In the genomic region with DNA sequence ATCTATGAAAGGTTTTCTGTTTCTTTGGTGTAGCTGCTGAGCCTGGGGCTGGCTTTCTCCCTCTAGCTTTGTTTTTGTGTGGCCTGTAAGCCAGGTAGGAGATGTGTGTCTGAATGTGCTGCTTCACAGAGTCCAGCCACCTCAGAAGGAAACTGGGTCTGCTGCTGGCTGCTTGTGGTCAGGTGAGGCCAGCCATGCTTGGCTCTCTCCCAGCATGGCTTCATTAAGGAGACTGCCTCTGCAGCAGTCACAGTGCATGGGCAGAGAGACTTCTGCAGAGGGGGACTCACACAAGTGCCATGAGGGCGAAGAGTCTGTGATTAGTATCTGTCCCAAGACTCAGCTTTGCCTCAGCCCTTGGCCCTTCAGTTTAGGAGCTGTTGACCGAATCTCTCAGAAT, we compare ENCODE assay signal across 9 cellular contexts. TPM values are rescaled to one million over a fixed set of nuclear protein-coding genes. Genes with fewer than 3 reads are reported as not detected.
DNase-seq lines count a peak whose midpoint lies in the region; ATAC-seq and TF ChIP-seq lines count a peak whose summit lies in the region.
"Had no signal": no experiment of that assay in that cellular context is flagged by ENCODE, and none has a peak within 500 bp of the region (broad histone marks: within the 10 kb centered on the region; RNA-seq: fewer than 3 reads in every experiment).

No MANE protein-coding gene starts in this region.

- WGBS in testis, 2 donors, result 48 to 64% methylated on average over 2 of the region's 2 CpGs
- WGBS in prostate gland, result 25% methylated on average over 2 of the region's 2 CpGs

- H3K9me3 ChIP-seq in testis (no peaks in the 10 kb centered on the region), prostate gland (no peaks in the 10 kb centered on the region)

- H3K4me1 ChIP-seq in testis, result peaks cover 8% of the 10 kb centered on the region
- no peaks in the 10 kb centered on the region for H3K4me1 ChIP-seq in prostate gland (replicated peaks)

- peak; percentile 68 for ATAC-seq in GM21515 (IDR thresholded peaks at IDR 0.05; ENCODE audit: unreplicated experiment)

- DNase-seq in GM10248 (ENCODE audit: extremely low spot score) (peak; percentile 11), HT1080 (ENCODE audit: low read depth) (peak; percentile 44), epithelial cell of esophagus (ENCODE audit: low read depth) (peak; percentile 23), testis (no peak), T-helper 9 cell (no peak), prostate gland (ENCODE audit: low spot score) (no peak)

- H3K4me3 ChIP-seq in epithelial cell of esophagus (ENCODE audit: low read length), result no peak overlapping the region
- H3K4me3 ChIP-seq in testis, result no peak overlapping the region
- no peak overlapping the region for H3K4me3 ChIP-seq in prostate gland

- peak overlapping the region; percentile 21 for H3K27ac ChIP-seq in temporal lobe (ENCODE audit: low read depth, low read length)
- H3K27ac ChIP-seq in testis, result no peak overlapping the region
- no peak overlapping the region for H3K27ac ChIP-seq in prostate gland
- H3K27ac ChIP-seq: HL-60 had no signal

- no peaks in the 10 kb centered on the region for H3K27me3 ChIP-seq in testis
- no peaks in the 10 kb centered on the region for H3K27me3 ChIP-seq in prostate gland (replicated peaks; ENCODE audit: insufficient read depth)

- CTCF ChIA-PET in GM10248 (lab: Yijun Ruan, JAX), result interaction anchor here (1.0 kb wide), 1 partner anchor 44 kb away, joined by 3 read pairs; no protein-coding TSS in a partner anchor

- TF ChIP-seq POLR2A in testis (IDR thresholded peaks at IDR 0.05) (no peak), prostate gland (IDR thresholded peaks at IDR 0.05) (no peak)

- intact Hi-C loops in testis (cut with DNase I; ENCODE audit: low total_unique reads) (no loop called here), prostate gland (cut with DNase I) (no loop called here)

- POLR2A ChIA-PET in GM10248 (lab: Yijun Ruan, JAX), result no interaction called here

- H3K36me3 ChIP-seq in testis (ENCODE audit: low read depth, missing control alignments) (no peaks in the 10 kb centered on the region), prostate gland (no peaks in the 10 kb centered on the region)

- TF ChIP-seq CTCF in GM10248 (IDR thresholded peaks at IDR 0.05; ENCODE audit: control extremely low read depth, extremely low read depth, low read depth, missing control alignments), result no peak
- TF ChIP-seq CTCF in epithelial cell of esophagus (IDR thresholded peaks at IDR 0.05; ENCODE audit: insufficient read depth, low read depth, low read length, missing control alignments), result no peak
- no peak for TF ChIP-seq CTCF in testis (IDR thresholded peaks at IDR 0.05)
- TF ChIP-seq CTCF in prostate gland (IDR thresholded peaks at IDR 0.05), result no peak

RNA-seq across cellular contexts. Expression of a gene that starts 50.6 kb away (rescaled TPM):
- total RNA-seq in HT1080 (2014; rRNA removed; shearing (Covaris generic)), result 24.8 and 26.4 TPM in 2 replicates
- polyA plus RNA-seq in HT1080 (2015; cell fraction: cytosol; rRNA removed), result 24.0 and 34.2 TPM in 2 replicates
- polyA plus RNA-seq in HT1080 (2015; cell fraction: nucleus; rRNA removed), result 104 and 121 TPM in 2 replicates
- 53.4 TPM for total RNA-seq in temporal lobe
- 10 to 100 TPM; 55.6 to 80.5 TPM for total RNA-seq in testis
- 36.0 TPM for polyA plus RNA-seq in testis (ENCODE audit: insufficient read depth, low read depth, low replicate concordance)
- 10 to 100 TPM; 29.6 to 36.2 TPM for total RNA-seq in prostate gland

Comparison
In these comparisons a context has a peak if more than half of its experiments do, and no peak if none do; other contexts are left out.
1. DNase-seq: peak in GM10248 (single experiment), HT1080 (single experiment) and epithelial cell of esophagus (single experiment); none in testis (single experiment), T-helper 9 cell (single experiment) and prostate gland (single experiment).